40 cellular contexts compared by ENCODE assay signal in the genomic region with DNA sequence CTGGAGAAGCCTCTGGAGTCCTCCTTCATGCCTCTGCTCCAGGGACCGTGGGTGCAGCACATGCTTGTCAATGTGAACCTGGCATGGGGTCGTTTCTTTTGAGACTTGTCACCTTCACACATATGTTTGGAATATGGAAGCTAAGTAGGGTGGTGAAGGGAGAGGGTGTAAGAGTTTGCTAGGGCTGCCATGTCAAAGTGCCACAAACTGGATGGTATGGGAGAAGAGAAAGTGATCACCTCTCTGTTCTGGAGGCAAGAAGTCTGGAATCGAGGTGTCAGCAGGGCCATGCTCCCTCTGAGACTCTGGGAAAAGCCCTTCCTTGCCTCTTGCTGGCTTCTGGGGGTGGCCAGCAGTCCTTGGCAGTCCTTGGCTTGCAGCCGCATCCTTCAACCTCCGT. TPM values are rescaled to one million over a fixed set of nuclear protein-coding genes. Genes with fewer than 3 reads are reported as not detected.
"Had no signal": no experiment of that assay in that cellular context is flagged by ENCODE, and none has a peak within 500 bp of the region (broad histone marks: within the 10 kb centered on the region; RNA-seq: fewer than 3 reads in every experiment).

No MANE protein-coding gene starts in this region.

- H3K9me3 ChIP-seq: adrenal gland, body of pancreas had no signal

- H3K4me3 ChIP-seq: adrenal gland, body of pancreas, cardiac muscle cell had no signal

- H3K36me3 ChIP-seq: adrenal gland, brain microvascular endothelial cell, cardiac muscle cell had no signal

- H3K4me3 Mint-ChIP-seq: activated CD4-positive, alpha-beta memory T cell treated with anti-CD3 and anti-CD28 coated beads for 36 hours; activated CD4-positive, alpha-beta T cell treated with anti-CD3 and anti-CD28 coated beads, Interleukin-2, amount 10 ng/mL, durations not matched to agents 24 days and 14 days; activated CD8-positive, alpha-beta T cell treated with anti-CD3 and anti-CD28 coated beads for 36 hours; activated naive CD4-positive, alpha-beta T cell treated with anti-CD3 and anti-CD28 coated beads for 36 hours; activated naive CD8-positive, alpha-beta T cell treated with anti-CD3 and anti-CD28 coated beads for 36 hours; activated T-cell treated with anti-CD3 and anti-CD28 coated beads, Interleukin-2, amount 50 U/mL, for 4 hours; activated T-cell treated with anti-CD3 and anti-CD28 coated beads, Interleukin-2, amount 50 U/mL, for 72 hours; activated T-helper 1 cell treated with anti-CD3 and anti-CD28 coated beads, Interleukin-12 subunit alpha, Interleukin-12 subunit beta, Interleukin-2, Interleukin-4 antibody, amounts not matched to agents 30 ng/mL and 10 ng/mL and 1 ng/mL, durations not matched to agents 14 hours and 24 hours and 36 hours; activated T-helper 17 cell treated with anti-CD3 and anti-CD28 coated beads, Interleukin-2, amount 50 U/mL, for 72 hours; central memory CD8-positive, alpha-beta T cell; T-helper 1 cell treated with Interleukin-12 subunit alpha and Interleukin-12 subunit beta and Interleukin-4 antibody, amounts not matched to agents 30 μg/mL and 1 μg/mL, for 36 hours; T-helper 2 cell treated with Interferon-gamma antibody and Interleukin-4, amounts not matched to agents 5 μg/mL and 100 μg/mL, for 36 hours; WTC11 had no signal

- DNase-seq: activated CD4-positive, alpha-beta memory T cell treated with anti-CD3 and anti-CD28 coated beads for 36 hours; activated CD4-positive, alpha-beta T cell treated with anti-CD3 and anti-CD28 coated beads for 4 hours; activated CD4-positive, alpha-beta T cell treated with anti-CD3 and anti-CD28 coated beads, Interleukin-2, amount 10 ng/mL, durations not matched to agents 24 days and 14 days; activated CD4-positive, alpha-beta T cell treated with anti-CD3 and anti-CD28 coated beads, Interleukin-2, amount 50 U/mL, for 1 hour; activated CD4-positive, alpha-beta T cell treated with anti-CD3 and anti-CD28 coated beads, Interleukin-2, amount 50 U/mL, for 4 hours; activated CD4-positive, CD25-positive, alpha-beta regulatory T cell; activated CD4-positive, CD25-positive, alpha-beta regulatory T cell treated with anti-CD3 and anti-CD28 coated beads, Interleukin-2, amount 50 U/mL, for 72 hours; activated CD8-positive, alpha-beta memory T cell treated with anti-CD3 and anti-CD28 coated beads, Interleukin-2, amount 50 U/mL, for 4 hours; activated CD8-positive, alpha-beta T cell treated with anti-CD3 and anti-CD28 coated beads for 36 hours; activated effector memory CD4-positive, alpha-beta T cell treated with anti-CD3 and anti-CD28 coated beads, Interleukin-2, amount 50 U/mL, for 16 hours; activated gamma-delta T cell treated with Interleukin-2 at 50 U/mL for 16 hours; activated naive CD4-positive, alpha-beta T cell; activated naive CD4-positive, alpha-beta T cell treated with anti-CD3 and anti-CD28 coated beads for 36 hours; activated naive CD4-positive, alpha-beta T cell treated with anti-CD3 and anti-CD28 coated beads, Interleukin-2, amount 50 U/mL, for 16 hours; activated naive CD8-positive, alpha-beta T cell treated with anti-CD3 and anti-CD28 coated beads for 36 hours; activated T-cell treated with anti-CD3 and anti-CD28 coated beads for 4 hours; activated T-cell treated with anti-CD3 and anti-CD28 coated beads, Interleukin-2, amount 50 U/mL, for 1 hour; activated T-cell treated with anti-CD3 and anti-CD28 coated beads, Interleukin-2, amount 50 U/mL, for 4 hours; activated T-cell treated with anti-CD3 and anti-CD28 coated beads, Interleukin-2, amount 50 U/mL, for 72 hours; amniotic stem cell; aorta; body of pancreas; brain microvascular endothelial cell; caudate nucleus; cerebellar nuclear complex; T-helper 1 cell; T-helper 2 cell; T-helper 9 cell had no signal

- H3K36me3 Mint-ChIP-seq: activated CD4-positive, alpha-beta memory T cell treated with anti-CD3 and anti-CD28 coated beads for 36 hours; activated naive CD4-positive, alpha-beta T cell treated with anti-CD3 and anti-CD28 coated beads, Interleukin-2, amount 50 U/mL, for 72 hours; activated naive CD8-positive, alpha-beta T cell treated with anti-CD3 and anti-CD28 coated beads for 36 hours; WTC11 had no signal

- ATAC-seq: activated CD8-positive, alpha-beta T cell treated with anti-CD3 and anti-CD28 coated beads for 36 hours; activated T-cell treated with anti-CD3 and anti-CD28 coated beads, Interleukin-2, amount 50 U/mL, for 4 hours; activated T-cell treated with anti-CD3 and anti-CD28 coated beads, Interleukin-2, amount 50 U/mL, for 72 hours; activated T-helper 17 cell treated with anti-CD3 and anti-CD28 coated beads, Interleukin-2, amount 50 U/mL, for 72 hours; body of pancreas; WTC11 had no signal

- H3K27ac Mint-ChIP-seq: activated CD4-positive, alpha-beta memory T cell treated with anti-CD3 and anti-CD28 coated beads for 36 hours; activated CD4-positive, alpha-beta T cell treated with anti-CD3 and anti-CD28 coated beads, Interleukin-2, amount 10 ng/mL, durations not matched to agents 24 days and 14 days; activated CD8-positive, alpha-beta T cell treated with anti-CD3 and anti-CD28 coated beads for 36 hours; activated naive CD4-positive, alpha-beta T cell treated with anti-CD3 and anti-CD28 coated beads for 36 hours; activated naive CD8-positive, alpha-beta T cell treated with anti-CD3 and anti-CD28 coated beads for 36 hours; activated T-cell treated with anti-CD3 and anti-CD28 coated beads, Interleukin-2, amount 50 U/mL, for 72 hours; activated T-helper 1 cell treated with anti-CD3 and anti-CD28 coated beads, Interleukin-12 subunit alpha, Interleukin-12 subunit beta, Interleukin-2, Interleukin-4 antibody, amounts not matched to agents 30 ng/mL and 10 ng/mL and 1 ng/mL, durations not matched to agents 14 hours and 24 hours and 36 hours; T-helper 1 cell treated with Interleukin-12 subunit alpha and Interleukin-12 subunit beta and Interleukin-4 antibody, amounts not matched to agents 30 μg/mL and 1 μg/mL, for 36 hours; T-helper 2 cell treated with Interferon-gamma antibody and Interleukin-4, amounts not matched to agents 5 μg/mL and 100 μg/mL, for 36 hours; WTC11 had no signal

- H3K4me1 Mint-ChIP-seq: activated CD4-positive, alpha-beta T cell treated with anti-CD3 and anti-CD28 coated beads, Interleukin-2, amount 10 ng/mL, durations not matched to agents 24 days and 14 days; activated naive CD8-positive, alpha-beta T cell treated with anti-CD3 and anti-CD28 coated beads for 36 hours; activated T-helper 17 cell treated with anti-CD3 and anti-CD28 coated beads, Interleukin-2, amount 50 U/mL, for 72 hours; central memory CD8-positive, alpha-beta T cell had no signal

- H3K9me3 Mint-ChIP-seq: activated CD4-positive, alpha-beta memory T cell treated with anti-CD3 and anti-CD28 coated beads for 36 hours; activated CD8-positive, alpha-beta T cell treated with anti-CD3 and anti-CD28 coated beads for 36 hours; activated T-cell treated with anti-CD3 and anti-CD28 coated beads, Interleukin-2, amount 50 U/mL, for 4 hours; activated T-helper 17 cell treated with anti-CD3 and anti-CD28 coated beads, Interleukin-2, amount 50 U/mL, for 72 hours; central memory CD8-positive, alpha-beta T cell; T-helper 2 cell treated with Interferon-gamma antibody and Interleukin-4, amounts not matched to agents 5 μg/mL and 100 μg/mL, for 36 hours had no signal

- H3K27me3 Mint-ChIP-seq: activated CD4-positive, alpha-beta memory T cell treated with anti-CD3 and anti-CD28 coated beads for 36 hours; activated naive CD8-positive, alpha-beta T cell treated with anti-CD3 and anti-CD28 coated beads for 36 hours; activated T-helper 17 cell treated with anti-CD3 and anti-CD28 coated beads, Interleukin-2, amount 50 U/mL, for 72 hours had no signal

- FAIRE-seq: astrocyte, bronchial epithelial cell, TTC549 had no signal

- H3K27me3 ChIP-seq: adrenal gland, body of pancreas, cardiac muscle cell had no signal

- H3K4me1 ChIP-seq: body of pancreas had no signal

- H3K27ac ChIP-seq: body of pancreas, brain microvascular endothelial cell, cardiac muscle cell had no signal

RNA-seq across cellular contexts. Expression of gene TSPAN18, which starts 8.7 kb away (rescaled TPM):
- total RNA-seq: bronchial epithelial cell had no signal
